Comparison of ENCODE assay signal across 25 cellular contexts in the genomic region with DNA sequence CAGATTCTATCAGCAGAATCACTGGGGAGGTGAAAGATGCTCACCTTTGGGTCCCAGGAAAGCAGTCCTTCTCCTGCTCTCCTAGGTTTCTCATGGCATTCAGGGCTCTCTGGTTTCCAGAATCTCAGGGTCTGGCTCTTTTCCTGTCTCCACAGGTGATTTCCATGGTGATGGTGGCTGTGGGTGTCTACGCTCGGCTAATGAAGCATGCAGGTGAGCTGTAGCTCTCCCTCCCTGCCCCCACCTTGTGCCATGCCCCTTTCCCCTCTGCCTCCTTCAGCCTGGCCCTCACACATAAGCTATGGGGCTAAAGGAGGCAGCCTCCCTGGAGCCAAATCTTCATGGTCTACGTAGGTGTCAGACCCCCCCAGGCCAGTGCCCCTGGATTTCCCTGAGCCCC. TPM values are rescaled to one million over a fixed set of nuclear protein-coding genes. Genes with fewer than 3 reads are reported as not detected.
DNase-seq lines count a peak whose midpoint lies in the region; ATAC-seq, FAIRE-seq and TF ChIP-seq lines count a peak whose summit lies in the region.
"Had no signal": no experiment of that assay in that cellular context is flagged by ENCODE, and none has a peak within 500 bp of the region (broad histone marks: within the 10 kb centered on the region; RNA-seq: fewer than 3 reads in every experiment).

No MANE protein-coding gene starts in this region.

- no peak for TF ChIP-seq RAD21 in GM12878 (IDR thresholded peaks at IDR 0.05; ENCODE audit: insufficient read depth, low read depth, low read length)

- H3K4me1 Mint-ChIP-seq in memory B cell, result peaks cover 45% of the 10 kb centered on the region

- CTCF ChIA-PET in GM12878 (lab: Yijun Ruan, JAX), result interaction anchor here (1.8 to 12.7 kb wide), 4 partner anchors 11 to 61 kb away, joined by 5 to 168 read pairs (median 42); a partner anchor contains a TSS

- no peaks in the 10 kb centered on the region for H3K27me3 ChIP-seq in GM12878 (replicated peaks in 1 of 2; ENCODE audit: control insufficient read depth in 2 of 2, insufficient read depth in 2 of 2, low read length in 1 of 2)

- H3K79me2 ChIP-seq in GM12878 (ENCODE audit: control insufficient read depth, insufficient read depth, low read length), result peaks cover 24% of the 10 kb centered on the region

- ATAC-seq in GM12878 (peak; percentile 52), memory B cell (ENCODE audit: low read depth) (peak; percentile 56)
- ATAC-seq: HCT116 had no signal

- no TSS peak for BruUV-seq in GM12878 (replicated peaks; lab: Mats Ljungman, UMichigan)

- SMC1A ChIA-PET in GM12878 (lab: Charles Lee; ENCODE audit: uncharacterized antibody, unreplicated experiment), result interaction anchor here (1.4 to 5.5 kb wide), 5 partner anchors 10 to 70 kb away, joined by 4 to 83 read pairs (median 20); a partner anchor contains a TSS

- H3K4me3 ChIP-seq in GM12878, result no peak overlapping the region
- H3K4me3 ChIP-seq: SK-N-MC had no signal

- intact Hi-C loops in GM12878 (cut with micrococcal nuclease; ENCODE audit: unreplicated experiment), result loop anchor here (2.0 kb wide), 1 partner anchor 15 kb away; no protein-coding TSS in a partner anchor

- POLR2A ChIA-PET in GM12878 (lab: Charles Lee), result interaction anchor here (0.9 to 2.9 kb wide), 5 partner anchors 11 to 110 kb away, joined by 3 to 19 read pairs (median 9); a partner anchor contains a TSS

- H3K27me3 Mint-ChIP-seq in memory B cell, result no peaks in the 10 kb centered on the region
- H3K27me3 Mint-ChIP-seq: CD4-positive, alpha-beta T cell had no signal

- no peak for TF ChIP-seq POLR2A in GM12878 (IDR thresholded peaks at IDR 0.05; ENCODE audit: low read depth, low read length)

- H3K27ac ChIP-seq in GM12878 (ENCODE audit: control insufficient read depth, insufficient read depth), result peak overlapping the region; percentile 34
- H3K27ac ChIP-seq: SK-N-MC had no signal

- H3K9ac ChIP-seq in GM12878 (ENCODE audit: control insufficient read depth, insufficient read depth, low read length), result no peak overlapping the region

- 71% methylated on average over 3 of the region's 3 CpGs for WGBS in GM12878 (ENCODE audit: insufficient coverage, insufficient replicate concordance, low lambda C conversion rate, missing lambda C conversion rate)

- no peaks in the 10 kb centered on the region for H3K9me3 Mint-ChIP-seq in memory B cell
- H3K9me3 Mint-ChIP-seq: CD4-positive, alpha-beta T cell had no signal

- no peak for TF ChIP-seq CTCF in GM12878 (IDR thresholded peaks at IDR 0.05 in 2 of 3, conservative IDR thresholded peaks at IDR 0.05 in 1 of 3; ENCODE audit: control insufficient read depth in 2 of 3, extremely low read depth in 1 of 3, insufficient read depth in 1 of 3, low read depth in 3 of 3, low read length in 3 of 3)

- H3K9me3 ChIP-seq in GM12878 (replicated peaks; ENCODE audit: control insufficient read depth, insufficient read depth, low read length), result no peaks in the 10 kb centered on the region; the same call in 1 of the 3 replicates
- H3K9me3 ChIP-seq: Caco-2 had no signal

- TF ChIP-seq EP300 in GM12878 (IDR thresholded peaks at IDR 0.05; ENCODE audit: borderline replicate concordance in 1 of 2, control insufficient read depth in 1 of 2, low read depth in 2 of 2, low read length in 2 of 2), result no peak

- H2AFZ ChIP-seq in GM12878 (ENCODE audit: control insufficient read depth, low read depth, low read length), result no peak overlapping the region

- RAD21 ChIA-PET in GM12878 (lab: Charles Lee; ENCODE audit: unreplicated experiment), result interaction anchor here (1.2 to 3.5 kb wide), 4 partner anchors 14 to 70 kb away, joined by 3 to 67 read pairs (median 4); no protein-coding TSS in a partner anchor

- H4K20me1 ChIP-seq in GM12878 (ENCODE audit: control insufficient read depth, insufficient read depth), result no peaks in the 10 kb centered on the region; the same call in 1 of the 2 replicates

- peak overlapping the region; percentile 86 for H3K27ac Mint-ChIP-seq in memory B cell
- H3K27ac Mint-ChIP-seq: CD4-positive, alpha-beta T cell had no signal

- H3K4me2 ChIP-seq in GM12878 (ENCODE audit: control insufficient read depth, insufficient read depth), result 0 out of 2 replicates have a peak overlapping the region, but pooled peaks have one; percentile 11

- DNase-seq in NCI-H146 (lab: John Stamatoyannopoulos, UW), result peak; percentile 7
- no peak for DNase-seq in NCI-H146 treated with DMSO at 0.1 percent for 48 hours (lab: John Stamatoyannopoulos, UW; ENCODE audit: unreplicated experiment)
- DNase-seq in GM12878 (ENCODE audit: low read depth, low spot score), result no peak
- no peak for DNase-seq in memory B cell (ENCODE audit: low spot score in 2 of 2)
- no peak for DNase-seq in SKM-1 (lab: John Stamatoyannopoulos, UW; ENCODE audit: unreplicated experiment)
- no peak for DNase-seq in GM19239 (ENCODE audit: insufficient read length, low spot score)
- no peak for DNase-seq in NOMO-1 (lab: John Stamatoyannopoulos, UW; ENCODE audit: unreplicated experiment in 2 of 2)
- DNase-seq in OCI-M2 (lab: John Stamatoyannopoulos, UW; ENCODE audit: unreplicated experiment), result no peak
- DNase-seq: 8988T; Caco-2; CD4-positive, alpha-beta T cell; DMS153; EL; GOT3; KBM-7; NCI-H1105; NCI-H1694 treated with DMSO at 0.1 percent for 48 hours; NCI-H2227 treated with DMSO at 0.1 percent for 48 hours; NCI-H510A treated with DMSO at 0.1 percent for 48 hours; NCI-H82; Right ventricle myocardium superior had no signal

- peaks cover 39% of the 10 kb centered on the region for H3K4me1 ChIP-seq in GM12878 (ENCODE audit: control insufficient read depth, insufficient read depth, low read length)
- H3K4me1 ChIP-seq: Caco-2 had no signal

- FAIRE-seq in GM12878 (lab: Jason Lieb, UNC), result no peak
- no peak for FAIRE-seq in GM19239 (lab: Jason Lieb, UNC)
- FAIRE-seq: GM12892, GM18507 had no signal

- peaks cover 23% of the 10 kb centered on the region for H3K36me3 Mint-ChIP-seq in memory B cell

- in situ Hi-C loops in GM12878 (cut with MboI), result no loop called here

- H3K4me3 Mint-ChIP-seq in memory B cell, result peak overlapping the region; percentile 30
- H3K4me3 Mint-ChIP-seq: CD4-positive, alpha-beta T cell had no signal

- H3K36me3 ChIP-seq in GM12878 (ENCODE audit: control insufficient read depth in 2 of 2, insufficient read depth in 2 of 2, low read length in 1 of 2), result peaks cover 10 to 23% of the 10 kb centered on the region in 2 experiments

TF ChIP-seq in GM12878, 131 proteins besides CTCF, POLR2A, EP300 and RAD21 (continues in another document):
- TF ChIP-seq PAX5 (IDR thresholded peaks at IDR 0.05; ENCODE audit: borderline replicate concordance, low read depth, low read length) (0 out of 2 replicates have a peak, but pooled peaks have one; percentile 68), IKZF1 (conservative IDR thresholded peaks at IDR 0.05) (peak; percentile 59), IKZF2 (IDR thresholded peaks at IDR 0.05) (peak; percentile 45 to 50), SMC3 (IDR thresholded peaks at IDR 0.05; ENCODE audit: borderline replicate concordance, low read length) (no peak), SREBF1 (IDR thresholded peaks at IDR 0.05; ENCODE audit: low read length) (no peak), MTA2 (IDR thresholded peaks at IDR 0.05; ENCODE audit: low read depth) (peak; percentile 10; the same call in 1 of the 2 replicates), SIX5 (IDR thresholded peaks at IDR 0.05; ENCODE audit: low read depth, low read length, severe bottlenecking) (no peak)

RNA-seq across cellular contexts. Expression of a gene that starts 17.0 kb away (rescaled TPM):
- total RNA-seq in GM12878 (2013; cell fraction: nucleolus; rRNA removed), result 84.1 and 97.9 TPM in 2 replicates
- total RNA-seq in GM12878 (2014; rRNA removed) (108 and 109 TPM in 2 replicates), GM12878 (2014; rRNA removed; fragmentation: Illumina TruSeq; extraction: Trizol) (77.8 and 78.8 TPM in 2 replicates), GM12878 (2021) (113 and 122 TPM in 2 replicates)
- 145 TPM for polyA plus RNA-seq in GM12878 (2011; ENCODE audit: low read depth)
- polyA plus RNA-seq in GM12878 (2011; rRNA removed) (89.1 and 123 TPM in 2 replicates), GM12878 (2014; fragmentation: Illumina TruSeq; extraction: Trizol) (78.5 and 94.8 TPM in 2 replicates), GM12878 (2014; fragmentation: Nextera tagmentation; extraction: Ambion mirVana) (10 to 100 TPM; 17.8 to 30.0 TPM), GM12878 (2014; rRNA removed) (95.6 and 99.0 TPM in 2 replicates), GM12878 (2016; fragmentation: Nextera tagmentation; extraction: Ambion mirVana) (10 to 100 TPM; 12.0 to 15.8 TPM)
- polyA plus RNA-seq in GM12878 (2011; cell fraction: cytosol; rRNA removed), result 153 and 156 TPM in 2 replicates
- polyA plus RNA-seq in GM12878 (2011; cell fraction: nucleus; rRNA removed), result 104 and 146 TPM in 2 replicates
- polyA plus RNA-seq in GM12878 (2012), result 192 and 193 TPM in 2 replicates
- 183 and 197 TPM in 2 replicates for polyA minus RNA-seq in GM12878 (2011; rRNA and poly(A)+ RNA removed)
- 46.8 and 47.3 TPM in 2 replicates for polyA minus RNA-seq in GM12878 (2011; cell fraction: cytosol; rRNA and poly(A)+ RNA removed)
- 43.9 and 58.9 TPM in 2 replicates for polyA minus RNA-seq in GM12878 (2011; cell fraction: nucleus; rRNA and poly(A)+ RNA removed)

RNA-seq across cellular contexts. Expression of a gene that starts 26.9 kb away (rescaled TPM):
- total RNA-seq in GM12878 (2013; cell fraction: nucleolus; rRNA removed), result 7.3 and 7.8 TPM in 2 replicates
- total RNA-seq in GM12878 (2014; rRNA removed), result 7.8 and 8.2 TPM in 2 replicates
- 3.0 and 3.3 TPM in 2 replicates for total RNA-seq in GM12878 (2014; rRNA removed; fragmentation: Illumina TruSeq; extraction: Trizol)
- total RNA-seq in GM12878 (2021), result 9.6 and 11.2 TPM in 2 replicates
- 5.7 TPM for polyA plus RNA-seq in GM12878 (2011; ENCODE audit: low read depth)
- polyA plus RNA-seq in GM12878 (2011; rRNA removed), result 0.91 and 1.5 TPM in 2 replicates
- polyA plus RNA-seq in GM12878 (2011; cell fraction: cytosol; rRNA removed), result 2.2 and 2.4 TPM in 2 replicates
- 5.9 and 8.6 TPM in 2 replicates for polyA plus RNA-seq in GM12878 (2011; cell fraction: nucleus; rRNA removed)
- polyA plus RNA-seq in GM12878 (2012), result 12.4 and 13.1 TPM in 2 replicates
- 3.2 and 4.6 TPM in 2 replicates for polyA plus RNA-seq in GM12878 (2014; fragmentation: Illumina TruSeq; extraction: Trizol)
- polyA plus RNA-seq in GM12878 (2014; fragmentation: Nextera tagmentation; extraction: Ambion mirVana), result under 1 TPM; 0.40 to 0.62 TPM
- 8.2 and 8.3 TPM in 2 replicates for polyA plus RNA-seq in GM12878 (2014; rRNA removed)
- polyA plus RNA-seq in GM12878 (2016; fragmentation: Nextera tagmentation; extraction: Ambion mirVana), result 1 to 10 TPM; 1.1 to 1.9 TPM
- 3.5 and 7.3 TPM in 2 replicates for polyA minus RNA-seq in GM12878 (2011; rRNA and poly(A)+ RNA removed)
- 0.83 and 1.3 TPM in 2 replicates for polyA minus RNA-seq in GM12878 (2011; cell fraction: cytosol; rRNA and poly(A)+ RNA removed)
- 1.3 TPM in 2 replicates for polyA minus RNA-seq in GM12878 (2011; cell fraction: nucleus; rRNA and poly(A)+ RNA removed)
- total RNA-seq: CD4-positive, alpha-beta T cell had no signal
